ENCODE assay signal across 21 cellular contexts in genomic region chr1:4153571-4153970, GRCh38.
DNase-seq lines count a peak whose midpoint lies in the region; FAIRE-seq and TF ChIP-seq lines count a peak whose summit lies in the region.
"Had no signal": no experiment of that assay in that cellular context is flagged by ENCODE, and none has a peak within 500 bp of the region (broad histone marks: within the 10 kb centered on the region; RNA-seq: fewer than 3 reads in every experiment).

No MANE protein-coding gene starts in this region.

- TF ChIP-seq CTCF in chondrocyte (IDR thresholded peaks at IDR 0.05) (no peak), kidney (IDR thresholded peaks at IDR 0.05; ENCODE audit: borderline replicate concordance, extremely low read depth, insufficient read depth) (no peak), osteoblast (IDR thresholded peaks at IDR 0.05; ENCODE audit: extremely low read depth, low read depth, low read length) (no peak), uterus (IDR thresholded peaks at IDR 0.05) (no peak)

- H3K4me3 ChIP-seq in kidney (ENCODE audit: low read length in 2 of 2): no peak overlapping the region
- no peak overlapping the region for H3K4me3 ChIP-seq in osteoblast (ENCODE audit: insufficient read depth, low read length)
- H3K4me3 ChIP-seq in uterus: no peak overlapping the region
- H3K4me3 ChIP-seq: BLaER1 treated with 17β-estradiol and CSF1 and Interleukin-3, amounts not matched to agents 10 nM and 100 nM had no signal

- H3K4me2 ChIP-seq in osteoblast (ENCODE audit: insufficient read depth, low read length): no peak overlapping the region
- H3K4me2 ChIP-seq: BLaER1 treated with 17β-estradiol and CSF1 and Interleukin-3, amounts not matched to agents 10 nM and 100 nM had no signal

- H3K36me3 ChIP-seq in kidney (ENCODE audit: control insufficient read depth in 1 of 2, insufficient read depth in 2 of 2, low read length in 2 of 2) (no peaks in the 10 kb centered on the region), osteoblast (ENCODE audit: insufficient read depth, low read length) (no peaks in the 10 kb centered on the region), uterus (no peaks in the 10 kb centered on the region)
- H3K36me3 ChIP-seq: BLaER1 treated with 17β-estradiol and CSF1 and Interleukin-3, amounts not matched to agents 10 nM and 100 nM had no signal

- intact Hi-C loops in kidney (cut with DNase I) (no loop called here), uterus (cut with DNase I; ENCODE audit: low total_unique reads) (no loop called here)

- H3K4me3 Mint-ChIP-seq in chondrocyte (ENCODE audit: unreplicated experiment): no peak overlapping the region
- H3K4me3 Mint-ChIP-seq: B cell; CD4-positive, alpha-beta T cell; CD8-positive, alpha-beta T cell had no signal

- H3K9me3 Mint-ChIP-seq in chondrocyte (ENCODE audit: low read depth): peaks cover 5% of the 10 kb centered on the region
- H3K9me3 Mint-ChIP-seq: CD4-positive, alpha-beta T cell; CD8-positive, alpha-beta T cell had no signal

- H3K36me3 Mint-ChIP-seq in chondrocyte (ENCODE audit: low read depth): no peaks in the 10 kb centered on the region
- H3K36me3 Mint-ChIP-seq: CD8-positive, alpha-beta T cell had no signal

- H4K20me1 ChIP-seq in osteoblast (ENCODE audit: insufficient read depth, low read length): no peaks in the 10 kb centered on the region
- H4K20me1 ChIP-seq: BLaER1 treated with 17β-estradiol and CSF1 and Interleukin-3, amounts not matched to agents 10 nM and 100 nM had no signal

- H3K4me1 ChIP-seq in kidney (ENCODE audit: control insufficient read depth in 1 of 2, insufficient read depth in 1 of 2, low read depth in 1 of 2, low read length in 2 of 2) (no peaks in the 10 kb centered on the region), osteoblast (ENCODE audit: insufficient read depth, low read length) (no peaks in the 10 kb centered on the region), uterus (no peaks in the 10 kb centered on the region)
- H3K4me1 ChIP-seq: Caco-2 had no signal

- H3K9me3 ChIP-seq in kidney (ENCODE audit: control insufficient read depth in 1 of 2, low read length in 2 of 2): no peaks in the 10 kb centered on the region
- H3K9me3 ChIP-seq in osteoblast (ENCODE audit: low read depth, low read length): no peaks in the 10 kb centered on the region
- no peaks in the 10 kb centered on the region for H3K9me3 ChIP-seq in uterus
- H3K9me3 ChIP-seq: BLaER1 treated with 17β-estradiol and CSF1 and Interleukin-3, amounts not matched to agents 10 nM and 100 nM; Caco-2 had no signal

- H3K9ac ChIP-seq in kidney (ENCODE audit: low read length in 2 of 2): no peak overlapping the region
- H3K9ac ChIP-seq: BLaER1 treated with 17β-estradiol and CSF1 and Interleukin-3, amounts not matched to agents 10 nM and 100 nM had no signal

- H3K4me1 Mint-ChIP-seq in chondrocyte (ENCODE audit: low read depth): no peaks in the 10 kb centered on the region
- H3K4me1 Mint-ChIP-seq: B cell had no signal

- no peak overlapping the region for H3K27ac Mint-ChIP-seq in chondrocyte (ENCODE audit: unreplicated experiment)
- H3K27ac Mint-ChIP-seq: B cell; CD4-positive, alpha-beta T cell; CD8-positive, alpha-beta T cell had no signal

- H3K79me2 ChIP-seq in osteoblast (ENCODE audit: insufficient read depth, low read length): no peaks in the 10 kb centered on the region

- H3K27ac ChIP-seq in kidney (ENCODE audit: low read depth in 2 of 2, low read length in 2 of 2) (no peak overlapping the region), osteoblast (ENCODE audit: low read depth, low read length) (no peak overlapping the region), uterus (no peak overlapping the region)
- H3K27ac ChIP-seq: BLaER1 treated with 17β-estradiol and CSF1 and Interleukin-3, amounts not matched to agents 10 nM and 100 nM; C4-2B had no signal

- FAIRE-seq in kidney (lab: Jason Lieb, UNC): no peak
- FAIRE-seq: A204.1, D721Med, G401.6, GM12891 had no signal

- no peaks in the 10 kb centered on the region for H3K27me3 ChIP-seq in osteoblast (ENCODE audit: insufficient read depth, low read length)
- no peaks in the 10 kb centered on the region for H3K27me3 ChIP-seq in uterus
- H3K27me3 ChIP-seq: BLaER1 treated with 17β-estradiol and CSF1 and Interleukin-3, amounts not matched to agents 10 nM and 100 nM had no signal

- TF ChIP-seq POLR2A in uterus (IDR thresholded peaks at IDR 0.05): no peak

- DNase-seq in chondrocyte (ENCODE audit: low spot score): peak; percentile 72
- DNase-seq in kidney: peak; percentile 27
- peak; percentile 31 for DNase-seq in osteoblast (ENCODE audit: insufficient read length, low spot score, missing footprints)
- DNase-seq in uterus: no peak
- DNase-seq in SKM-1 treated with dmso at 0.1 percent for 144 hours (lab: John Stamatoyannopoulos, UW; ENCODE audit: unreplicated experiment): no peak
- no peak for DNase-seq in Ammon's horn (ENCODE audit: low spot score)
- DNase-seq: 8988T; ACHN; Caco-2; Calu3; CD4-positive, alpha-beta T cell; CD8-positive, alpha-beta T cell; DMS79 treated with DMSO at 0.1 percent for 48 hours; GF-D8 had no signal

- H3K27me3 Mint-ChIP-seq in chondrocyte (ENCODE audit: low read depth): no peaks in the 10 kb centered on the region
- H3K27me3 Mint-ChIP-seq: B cell; CD4-positive, alpha-beta T cell had no signal

- no peak overlapping the region for H2AFZ ChIP-seq in osteoblast (ENCODE audit: low read length)

Comparison
In these comparisons a context has a peak if more than half of its experiments do, and no peak if none do; other contexts are left out.
1. DNase-seq: peak in chondrocyte (single experiment), kidney (single experiment) and osteoblast (single experiment); none in uterus (0 of 2), SKM-1 treated with dmso at 0.1 percent for 144 hours (single experiment) and Ammon's horn (single experiment).